In the genomic region with DNA sequence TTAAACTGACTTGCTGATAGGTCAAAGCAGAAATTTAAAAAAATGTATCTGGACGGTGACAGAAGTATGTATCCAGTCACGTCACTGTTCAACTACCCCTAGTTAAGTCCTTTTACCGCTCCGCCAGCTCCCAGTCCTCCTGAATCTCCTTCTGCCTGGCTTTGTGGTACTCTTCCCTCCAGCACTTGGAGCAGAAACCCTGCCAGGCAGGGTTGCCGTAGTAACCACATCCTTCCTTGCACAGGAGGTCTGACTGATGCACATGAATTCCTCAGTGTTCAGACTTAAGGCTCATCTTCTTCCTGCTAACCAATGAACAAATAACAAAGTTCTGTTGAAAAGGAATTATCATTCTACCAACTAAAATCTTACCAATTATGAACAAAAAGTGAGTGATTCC, we compare ENCODE assay signal across 28 cellular contexts.
"Had no signal": no experiment of that assay in that cellular context is flagged by ENCODE, and none has a peak within 500 bp of the region (broad histone marks: within the 10 kb centered on the region; RNA-seq: fewer than 3 reads in every experiment).

No MANE protein-coding gene starts in this region.

- FAIRE-seq: endometrium, small intestine had no signal

- DNase-seq: activated CD4-positive, alpha-beta T cell treated with anti-CD3 and anti-CD28 coated beads, Interleukin-2, amount 50 U/mL, for 1 hour; activated CD8-positive, alpha-beta T cell treated with anti-CD3 and anti-CD28 coated beads for 36 hours; activated T-cell treated with anti-CD3 and anti-CD28 coated beads, Interleukin-2, amount 50 U/mL, for 48 hours; colonic mucosa; effector CD8-positive, alpha-beta T cell; esophagus squamous epithelium; foreskin melanocyte; kidney glomerular epithelial cell; lower lobe of right lung; mesenchymal stem cell; ovary; sigmoid colon; small intestine; stimulated activated CD4-positive, alpha-beta T cell treated with anti-CD3 and anti-CD28 coated beads, Interleukin-2, amount 100 ng/mL, for 24 hours; stimulated activated naive B cell treated with anti-CD40 and anti-IgM and Interleukin-4, amounts not matched to agents 10 μg/mL and 1 μg/mL and 100 μg/mL, for 72 hours; stomach; T-cell; T1000; thyroid gland; upper lobe of left lung; WERI-Rb-1 had no signal

- ATAC-seq: activated CD4-positive, CD25-positive, alpha-beta regulatory T cell treated with anti-CD3 and anti-CD28 coated beads, Interleukin-2, amount 50 U/mL, for 24 hours; activated CD8-positive, alpha-beta T cell treated with anti-CD3 and anti-CD28 coated beads for 36 hours; left lobe of liver; lower lobe of right lung; stimulated activated naive B cell treated with anti-CD40 and anti-IgM and Interleukin-4, amounts not matched to agents 10 μg/mL and 1 μg/mL and 100 μg/mL, for 72 hours; T-cell had no signal

- H3K4me1 Mint-ChIP-seq: nephron had no signal

- H3K27me3 Mint-ChIP-seq: activated naive CD8-positive, alpha-beta T cell had no signal

- H3K36me3 Mint-ChIP-seq: activated naive CD8-positive, alpha-beta T cell; stimulated activated naive B cell treated with anti-CD40 and anti-IgM and Interleukin-4, amounts not matched to agents 10 μg/mL and 1 μg/mL and 100 μg/mL, for 72 hours; T-cell had no signal

- H3K4me3 Mint-ChIP-seq: activated CD8-positive, alpha-beta T cell treated with anti-CD3 and anti-CD28 coated beads for 36 hours; activated naive CD8-positive, alpha-beta T cell; nephron; stimulated activated naive B cell treated with anti-CD40 and anti-IgM and Interleukin-4, amounts not matched to agents 10 μg/mL and 1 μg/mL and 100 μg/mL, for 72 hours; T-cell had no signal

- H3K27ac Mint-ChIP-seq: activated CD8-positive, alpha-beta T cell treated with anti-CD3 and anti-CD28 coated beads for 36 hours; activated naive CD8-positive, alpha-beta T cell; activated T-helper 2 cell treated with anti-CD3 and anti-CD28 coated beads, Interferon-gamma antibody, Interleukin-2, Interleukin-4, amounts not matched to agents 10 μg/mL and 5 μg/mL and 100 μg/mL, durations not matched to agents 14 hours and 24 hours and 36 hours; nephron; progenitor cell of endocrine pancreas; stimulated activated naive B cell treated with anti-CD40 and anti-IgM and Interleukin-4, amounts not matched to agents 10 μg/mL and 1 μg/mL and 100 μg/mL, for 72 hours had no signal

- H3K9me3 Mint-ChIP-seq: activated CD8-positive, alpha-beta T cell treated with anti-CD3 and anti-CD28 coated beads for 36 hours; activated T-helper 2 cell treated with anti-CD3 and anti-CD28 coated beads, Interferon-gamma antibody, Interleukin-2, Interleukin-4, amounts not matched to agents 10 μg/mL and 5 μg/mL and 100 μg/mL, durations not matched to agents 14 hours and 24 hours and 36 hours; nephron; stimulated activated naive B cell treated with anti-CD40 and anti-IgM and Interleukin-4, amounts not matched to agents 10 μg/mL and 1 μg/mL and 100 μg/mL, for 72 hours; T-cell had no signal
